Comparison of ENCODE assay signal across 2 cellular contexts in genomic region chr13:99105160-99105559, GRCh38.
A peak's percentile ranks its signal among the peaks of the same experiment; 100 is the strongest.
TF ChIP-seq lines count a peak whose summit lies in the region.

No MANE protein-coding gene starts in this region.

TF ChIP-seq in liver, 16 proteins besides CTCF, POLR2A, EP300 and RAD21:
- TF ChIP-seq REST (IDR thresholded peaks at IDR 0.05), result peak; percentile 64
- TF ChIP-seq RXRA (IDR thresholded peaks at IDR 0.05), result peak; percentile 70 to 74
- TF ChIP-seq GABPA (IDR thresholded peaks at IDR 0.05 in 1 of 2, conservative IDR thresholded peaks at IDR 0.05 in 1 of 2), result no peak
- no peak for TF ChIP-seq TAF1 (conservative IDR thresholded peaks at IDR 0.05)
- peak; percentile 12 for TF ChIP-seq FOXA1 (IDR thresholded peaks at IDR 0.05)
- TF ChIP-seq SP1 (IDR thresholded peaks at IDR 0.05), result peak; percentile 53
- TF ChIP-seq YY1 (IDR thresholded peaks at IDR 0.05), result peak; percentile 71
- peak; percentile 55 to 74 for TF ChIP-seq HNF4A (conservative IDR thresholded peaks at IDR 0.05)
- peak; percentile 40 for TF ChIP-seq MAX (IDR thresholded peaks at IDR 0.05)
- TF ChIP-seq JUND (IDR thresholded peaks at IDR 0.05), result peak in 1 of 2 donors; percentile 22
- TF ChIP-seq ATF3 (IDR thresholded peaks at IDR 0.05), result no peak
- peak; percentile 57 for TF ChIP-seq FOXA2 (IDR thresholded peaks at IDR 0.05)

TF ChIP-seq in HepG2, 621 proteins besides CTCF, POLR2A, EP300 and RAD21 (continued from another document):
- no peak for TF ChIP-seq ZUFSP (CRISPR knock-in tag; IDR thresholded peaks at IDR 0.05; ENCODE audit: borderline replicate concordance)
- no peak for TF ChIP-seq TCF12 (IDR thresholded peaks at IDR 0.05)
- TF ChIP-seq TCF12 (CRISPR knock-in tag; IDR thresholded peaks at IDR 0.05), result no peak
- TF ChIP-seq ZBTB26 (CRISPR knock-in tag; IDR thresholded peaks at IDR 0.05; ENCODE audit: borderline replicate concordance), result no peak
- no peak for TF ChIP-seq AGO2 (optimal IDR thresholded peaks at IDR 0.05; ENCODE audit: low read depth, low read length)
- no peak for TF ChIP-seq ZNF512B (CRISPR knock-in tag; IDR thresholded peaks at IDR 0.05; ENCODE audit: borderline replicate concordance)
- TF ChIP-seq ZNF30 (CRISPR knock-in tag; IDR thresholded peaks at IDR 0.05), result no peak
- TF ChIP-seq KLF12 (CRISPR knock-in tag; IDR thresholded peaks at IDR 0.05; ENCODE audit: borderline replicate concordance), result no peak
- TF ChIP-seq ZBTB14 (CRISPR knock-in tag; IDR thresholded peaks at IDR 0.05), result no peak
- no peak for TF ChIP-seq ZNF276 (CRISPR knock-in tag; IDR thresholded peaks at IDR 0.05; ENCODE audit: low read depth)
- no peak for TF ChIP-seq ZNF343 (CRISPR knock-in tag; IDR thresholded peaks at IDR 0.05)
- TF ChIP-seq STAT6 (CRISPR knock-in tag; IDR thresholded peaks at IDR 0.05; ENCODE audit: borderline replicate concordance), result no peak
- TF ChIP-seq E2F5 (CRISPR knock-in tag; conservative IDR thresholded peaks at IDR 0.05), result no peak
